Comparison of ENCODE assay signal across 23 cellular contexts in the genomic region with DNA sequence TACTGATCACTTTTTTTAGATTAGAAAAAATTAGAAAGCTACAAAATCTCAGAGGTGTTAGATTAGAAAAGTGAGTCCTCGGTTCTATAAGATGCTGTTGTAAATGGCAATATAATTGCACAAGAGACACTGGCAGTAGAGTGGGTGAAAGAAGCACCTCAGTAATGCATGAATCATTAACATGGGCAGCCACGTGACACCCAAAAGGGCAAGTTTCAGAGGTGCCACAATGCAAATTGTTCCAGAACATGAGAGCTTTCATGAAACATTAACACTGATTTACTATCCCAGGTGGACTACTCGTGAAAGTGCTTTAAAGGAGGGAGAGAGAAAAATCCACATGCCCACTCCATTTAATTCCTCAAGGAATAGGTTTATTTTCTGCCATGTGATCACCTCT.
DNase-seq lines count a peak whose midpoint lies in the region; ATAC-seq and TF ChIP-seq lines count a peak whose summit lies in the region.
"Had no signal": no experiment of that assay in that cellular context is flagged by ENCODE, and none has a peak within 500 bp of the region (broad histone marks: within the 10 kb centered on the region; RNA-seq: fewer than 3 reads in every experiment).

No MANE protein-coding gene starts in this region.

- no peak overlapping the region for H3K4me3 ChIP-seq in RWPE2 (ENCODE audit: severe bottlenecking)
- H3K4me3 ChIP-seq: gastrocnemius medialis, lower lobe of right lung, spleen, testis had no signal

- H3K9me3 ChIP-seq in RWPE2 (ENCODE audit: severe bottlenecking): no peaks in the 10 kb centered on the region
- H3K9me3 ChIP-seq: gastrocnemius medialis, lower lobe of right lung, testis had no signal

- no peak overlapping the region for H3K27ac ChIP-seq in RWPE2 (ENCODE audit: poor library complexity, severe bottlenecking)
- H3K27ac ChIP-seq: brain microvascular endothelial cell, epithelial cell of prostate, gastrocnemius medialis, lower lobe of right lung, spleen, testis had no signal

- H3K36me3 ChIP-seq in RWPE2 (ENCODE audit: low read depth): no peaks in the 10 kb centered on the region
- H3K36me3 ChIP-seq: brain microvascular endothelial cell, gastrocnemius medialis, lower lobe of right lung, spleen had no signal

- H3K4me3 Mint-ChIP-seq in naive thymus-derived CD8-positive, alpha-beta T cell: no peak overlapping the region
- H3K4me3 Mint-ChIP-seq: activated B cell treated with CpG ODN at 0.5 μM for 24 hours; activated naive CD8-positive, alpha-beta T cell treated with anti-CD3 and anti-CD28 coated beads for 36 hours; CD8-positive, alpha-beta memory T cell; T-helper 17 cell had no signal

- no peak for TF ChIP-seq CTCF in RWPE2 (IDR thresholded peaks at IDR 0.05; ENCODE audit: poor library complexity, severe bottlenecking)

- POLR2A ChIA-PET in naive thymus-derived CD8-positive, alpha-beta T cell (lab: Charles Lee): no interaction called here

- DNase-seq in RWPE2 (ENCODE audit: low spot score) (no peak), mucosa of gallbladder (ENCODE audit: low spot score) (peak; percentile 76), germinal center (ENCODE audit: low spot score) (no peak)
- no peak for DNase-seq in naive thymus-derived CD8-positive, alpha-beta T cell
- DNase-seq: activated B cell treated with CpG ODN at 0.5 μM for 24 hours; activated naive CD8-positive, alpha-beta T cell treated with anti-CD3 and anti-CD28 coated beads for 36 hours; brain microvascular endothelial cell; CD8-positive, alpha-beta memory T cell; gastrocnemius medialis; lower lobe of right lung; NCI-H1436 treated with DMSO at 0.1 percent for 48 hours; NCI-H2227 treated with DMSO at 0.1 percent for 48 hours; NK-92 treated with Interleukin-12 subunit alpha and Interleukin-12 subunit beta, amount 100 ng/mL, for 24 hours; posterior cingulate gyrus; SHP77; spleen; T-helper 17 cell; testis had no signal

- no peak overlapping the region for H3K27ac Mint-ChIP-seq in naive thymus-derived CD8-positive, alpha-beta T cell
- H3K27ac Mint-ChIP-seq: activated B cell treated with CpG ODN at 0.5 μM for 24 hours; activated naive CD8-positive, alpha-beta T cell treated with anti-CD3 and anti-CD28 coated beads for 36 hours; CD8-positive, alpha-beta memory T cell; T-helper 17 cell had no signal

- H3K27me3 ChIP-seq in RWPE2 (ENCODE audit: insufficient read depth, poor library complexity, severe bottlenecking): no peaks in the 10 kb centered on the region
- H3K27me3 ChIP-seq: brain microvascular endothelial cell, gastrocnemius medialis, spleen, testis had no signal

- peaks cover 0 to 11% (median 0%) of the 10 kb centered on the region in 5 donors for H3K27me3 Mint-ChIP-seq in naive thymus-derived CD8-positive, alpha-beta T cell
- H3K27me3 Mint-ChIP-seq: activated B cell treated with CpG ODN at 0.5 μM for 24 hours; CD8-positive, alpha-beta memory T cell; T-helper 17 cell had no signal

- peaks cover 11% of the 10 kb centered on the region for H3K4me1 ChIP-seq in RWPE2 (ENCODE audit: insufficient read depth, poor library complexity, severe bottlenecking)
- H3K4me1 ChIP-seq: gastrocnemius medialis, lower lobe of right lung, spleen, testis had no signal

- peaks cover 2 to 35% (median 9%) of the 10 kb centered on the region in 9 donors for H3K9me3 Mint-ChIP-seq in naive thymus-derived CD8-positive, alpha-beta T cell

- no peaks in the 10 kb centered on the region for H3K4me1 Mint-ChIP-seq in naive thymus-derived CD8-positive, alpha-beta T cell
- H3K4me1 Mint-ChIP-seq: activated B cell treated with CpG ODN at 0.5 μM for 24 hours; activated naive CD8-positive, alpha-beta T cell treated with anti-CD3 and anti-CD28 coated beads for 36 hours; CD8-positive, alpha-beta memory T cell; T-helper 17 cell had no signal

- ATAC-seq in GM18873 (IDR thresholded peaks at IDR 0.05; ENCODE audit: low FRiP score, unreplicated experiment) (peak; percentile 89), HG02642 (IDR thresholded peaks at IDR 0.05; ENCODE audit: poor library complexity, unreplicated experiment) (peak; percentile 47), RWPE2 (ENCODE audit: low read depth) (0 out of 3 replicates have a peak, but pooled peaks have one; percentile 27), HG03439 (IDR thresholded peaks at IDR 0.05; ENCODE audit: unreplicated experiment) (no peak), HG03025 (IDR thresholded peaks at IDR 0.05; ENCODE audit: low FRiP score, unreplicated experiment) (no peak)
- no peak for ATAC-seq in naive thymus-derived CD8-positive, alpha-beta T cell
- ATAC-seq: gastrocnemius medialis, lower lobe of right lung, T-helper 17 cell had no signal

- peaks cover 0 to 7% (median 0%) of the 10 kb centered on the region in 3 donors for H3K36me3 Mint-ChIP-seq in naive thymus-derived CD8-positive, alpha-beta T cell
- H3K36me3 Mint-ChIP-seq: activated naive CD8-positive, alpha-beta T cell treated with anti-CD3 and anti-CD28 coated beads for 36 hours; CD8-positive, alpha-beta memory T cell had no signal

Comparison
In these comparisons a context has a peak if more than half of its experiments do, and no peak if none do; other contexts are left out.
1. ATAC-seq: peak in GM18873 (single experiment), HG02642 (single experiment) and RWPE2 (single experiment); none in naive thymus-derived CD8-positive, alpha-beta T cell (0 of 2), HG03439 (single experiment) and HG03025 (single experiment).